In genomic region chr11:68749501-68750196, GRCh38 we compare ENCODE assay signal across 11 cellular contexts. TPM values are rescaled to one million over a fixed set of nuclear protein-coding genes. Genes with fewer than 3 reads are reported as not detected.
DNase-seq lines count a peak whose midpoint lies in the region; ATAC-seq and TF ChIP-seq lines count a peak whose summit lies in the region.
"Had no signal": no experiment of that assay in that cellular context is flagged by ENCODE, and none has a peak within 500 bp of the region (broad histone marks: within the 10 kb centered on the region; RNA-seq: fewer than 3 reads in every experiment).

No MANE protein-coding gene starts in this region.

- H3K4me1 Mint-ChIP-seq in activated naive CD4-positive, alpha-beta T cell treated with anti-CD3 and anti-CD28 coated beads, Interleukin-2, amount 10 ng/mL, durations not matched to agents 7 days and 5 days = peaks cover 15% of the 10 kb centered on the region
- H3K4me1 Mint-ChIP-seq in activated T-helper 17 cell treated with anti-CD3 and anti-CD28 coated beads, Interleukin-2, amount 50 U/mL, for 72 hours = no peaks in the 10 kb centered on the region
- peaks cover 4 to 17% of the 10 kb centered on the region in 2 donors for H3K4me1 Mint-ChIP-seq in stimulated activated naive B cell treated with anti-CD40 and anti-IgM and Interleukin-4, amounts not matched to agents 10 μg/mL and 1 μg/mL and 100 μg/mL, for 72 hours

- peak overlapping the region; percentile 15 for H3K27ac Mint-ChIP-seq in activated naive CD4-positive, alpha-beta T cell treated with anti-CD3 and anti-CD28 coated beads, Interleukin-2, amount 10 ng/mL, durations not matched to agents 7 days and 5 days
- H3K27ac Mint-ChIP-seq in activated T-helper 17 cell treated with anti-CD3 and anti-CD28 coated beads, Interleukin-2, amount 50 U/mL, for 72 hours = peak overlapping the region; percentile 65
- H3K27ac Mint-ChIP-seq in stimulated activated naive B cell treated with anti-CD40 and anti-IgM and Interleukin-4, amounts not matched to agents 10 μg/mL and 1 μg/mL and 100 μg/mL, for 72 hours = no peak overlapping the region

- H3K36me3 ChIP-seq in BE2C = no peaks in the 10 kb centered on the region
- peaks cover 0 to 7% of the 10 kb centered on the region in 2 donors for H3K36me3 ChIP-seq in gastrocnemius medialis

- no peak overlapping the region for H3K27ac ChIP-seq in gastrocnemius medialis
- H3K27ac ChIP-seq: KMS-11 had no signal

- peaks cover 21% of the 10 kb centered on the region for H3K36me3 Mint-ChIP-seq in activated naive CD4-positive, alpha-beta T cell treated with anti-CD3 and anti-CD28 coated beads, Interleukin-2, amount 10 ng/mL, durations not matched to agents 7 days and 5 days
- peaks cover 12% of the 10 kb centered on the region for H3K36me3 Mint-ChIP-seq in activated T-helper 17 cell treated with anti-CD3 and anti-CD28 coated beads, Interleukin-2, amount 50 U/mL, for 72 hours (ENCODE audit: low read depth)
- H3K36me3 Mint-ChIP-seq in stimulated activated naive B cell treated with anti-CD40 and anti-IgM and Interleukin-4, amounts not matched to agents 10 μg/mL and 1 μg/mL and 100 μg/mL, for 72 hours = peaks cover 3 to 10% of the 10 kb centered on the region in 2 donors

- peak overlapping the region; percentile 55 for H3K4me3 Mint-ChIP-seq in activated naive CD4-positive, alpha-beta T cell treated with anti-CD3 and anti-CD28 coated beads, Interleukin-2, amount 10 ng/mL, durations not matched to agents 7 days and 5 days
- peak overlapping the region; percentile 56 for H3K4me3 Mint-ChIP-seq in activated T-helper 17 cell treated with anti-CD3 and anti-CD28 coated beads, Interleukin-2, amount 50 U/mL, for 72 hours
- peak overlapping the region; percentile 46 to 75 for H3K4me3 Mint-ChIP-seq in stimulated activated naive B cell treated with anti-CD40 and anti-IgM and Interleukin-4, amounts not matched to agents 10 μg/mL and 1 μg/mL and 100 μg/mL, for 72 hours

- TF ChIP-seq POLR2A in gastrocnemius medialis (IDR thresholded peaks at IDR 0.05) = no peak

- H3K27me3 ChIP-seq in BE2C (no peaks in the 10 kb centered on the region), gastrocnemius medialis (peaks cover 8 to 25% (median 11%) of the 10 kb centered on the region in 3 donors)

- TF ChIP-seq CTCF in BE2C (IDR thresholded peaks at IDR 0.05; ENCODE audit: low read depth, low read length) (no peak), gastrocnemius medialis (IDR thresholded peaks at IDR 0.05 in 4 of 5, conservative IDR thresholded peaks at IDR 0.05 in 1 of 5) (no peak)

- CTCF ChIA-PET in activated naive CD4-positive, alpha-beta T cell treated with anti-CD3 and anti-CD28 coated beads, Interleukin-2, amount 10 ng/mL, durations not matched to agents 7 days and 5 days (lab: Charles Lee) = interaction anchor here (0.6 to 1.1 kb wide), 2 partner anchors 81 to 95 kb away, joined by 3 to 5 read pairs; no protein-coding TSS in a partner anchor

- DNase-seq in activated naive CD4-positive, alpha-beta T cell treated with anti-CD3 and anti-CD28 coated beads, Interleukin-2, amount 10 ng/mL, durations not matched to agents 7 days and 5 days = no peak
- DNase-seq in activated naive CD4-positive, alpha-beta T cell (lab: John Stamatoyannopoulos, UW) = no peak
- DNase-seq in stimulated activated naive B cell treated with anti-CD40 and anti-IgM and Interleukin-4, amounts not matched to agents 10 μg/mL and 1 μg/mL and 100 μg/mL, for 72 hours = no peak
- DNase-seq in A172 (ENCODE audit: low spot score) (no peak), BE2C (no peak), gastrocnemius medialis (no peak)
- DNase-seq: NCI-H446 had no signal

- in situ Hi-C loops in gastrocnemius medialis (cut with MboI; ENCODE audit: low sequenced_read_pairs in 4 of 4) = loop anchor here in 1 of 4 donors (25.0 kb wide), 1 partner anchor 113 kb away; no protein-coding TSS in a partner anchor

- H3K27me3 Mint-ChIP-seq in activated naive CD4-positive, alpha-beta T cell treated with anti-CD3 and anti-CD28 coated beads, Interleukin-2, amount 10 ng/mL, durations not matched to agents 7 days and 5 days = peaks cover 18% of the 10 kb centered on the region
- no peaks in the 10 kb centered on the region for H3K27me3 Mint-ChIP-seq in activated T-helper 17 cell treated with anti-CD3 and anti-CD28 coated beads, Interleukin-2, amount 50 U/mL, for 72 hours
- H3K27me3 Mint-ChIP-seq in stimulated activated naive B cell treated with anti-CD40 and anti-IgM and Interleukin-4, amounts not matched to agents 10 μg/mL and 1 μg/mL and 100 μg/mL, for 72 hours = no peaks in the 10 kb centered on the region

- intact Hi-C loops in gastrocnemius medialis (cut with DNase I; ENCODE audit: low total_unique reads) = no loop called here

- no peaks in the 10 kb centered on the region for H3K9me3 Mint-ChIP-seq in activated naive CD4-positive, alpha-beta T cell treated with anti-CD3 and anti-CD28 coated beads, Interleukin-2, amount 10 ng/mL, durations not matched to agents 7 days and 5 days
- H3K9me3 Mint-ChIP-seq in activated T-helper 17 cell treated with anti-CD3 and anti-CD28 coated beads, Interleukin-2, amount 50 U/mL, for 72 hours = no peaks in the 10 kb centered on the region
- H3K9me3 Mint-ChIP-seq in stimulated activated naive B cell treated with anti-CD40 and anti-IgM and Interleukin-4, amounts not matched to agents 10 μg/mL and 1 μg/mL and 100 μg/mL, for 72 hours = no peaks in the 10 kb centered on the region

- H3K4me3 ChIP-seq in iPS-18c (ENCODE audit: insufficient read depth, low read depth, low read length) = peak overlapping the region; percentile 52
- no peak overlapping the region for H3K4me3 ChIP-seq in BE2C (ENCODE audit: low read depth, low read length)
- H3K4me3 ChIP-seq in gastrocnemius medialis = peak overlapping the region in 2 of 4 donors; percentile 20 to 26
- H3K4me3 ChIP-seq: GM12878 had no signal

- no peaks in the 10 kb centered on the region for H3K9me3 ChIP-seq in iPS-18c (ENCODE audit: control insufficient read depth, insufficient read depth, low read length)
- no peaks in the 10 kb centered on the region for H3K9me3 ChIP-seq in BE2C
- H3K9me3 ChIP-seq in gastrocnemius medialis = no peaks in the 10 kb centered on the region

- peaks cover 16% of the 10 kb centered on the region for H3K4me1 ChIP-seq in BE2C
- peaks cover 9 to 10% of the 10 kb centered on the region in 2 donors for H3K4me1 ChIP-seq in gastrocnemius medialis

- ATAC-seq in activated T-helper 17 cell treated with anti-CD3 and anti-CD28 coated beads, Interleukin-2, amount 50 U/mL, for 72 hours (replicated peaks) = no peak
- ATAC-seq in stimulated activated naive B cell treated with anti-CD40 and anti-IgM and Interleukin-4, amounts not matched to agents 10 μg/mL and 1 μg/mL and 100 μg/mL, for 72 hours (replicated peaks) = no peak
- no peak for ATAC-seq in gastrocnemius medialis
- ATAC-seq: GM12878 had no signal

RNA-seq across cellular contexts. Expression of gene TESMIN, which starts 1.7 kb away (rescaled TPM):
- total RNA-seq in activated T-helper 17 cell treated with anti-CD3 and anti-CD28 coated beads, Interleukin-2, amount 50 U/mL, for 72 hours = 10 to 100 TPM in 1 of 2 donors, 1 to 10 TPM in 1; 7.7 to 11.8 TPM
- total RNA-seq in A172 (2014; rRNA removed; shearing (Covaris generic)) = not detected in 2 replicates
- polyA plus RNA-seq in BE2C (2012; ENCODE audit: insufficient read depth, insufficient read length, low read depth) = 2.3 TPM
- total RNA-seq in gastrocnemius medialis = under 1 TPM in 2 of 4 donors, not detected in 2; 0.16 to 0.17 TPM
